ENCODE assay signal across 10 cellular contexts in genomic region chr3:21894459-21895083, GRCh38.
A peak's percentile ranks its signal among the peaks of the same experiment; 100 is the strongest.
DNase-seq lines count a peak whose midpoint lies in the region; ATAC-seq, FAIRE-seq and TF ChIP-seq lines count a peak whose summit lies in the region.
"Had no signal": no experiment of that assay in that cellular context is flagged by ENCODE, and none has a peak within 500 bp of the region (broad histone marks: within the 10 kb centered on the region; RNA-seq: fewer than 3 reads in every experiment).

No MANE protein-coding gene starts in this region.

- DNase-seq in HS-5 (ENCODE audit: low read depth) (peak; percentile 11), astrocyte of the hippocampus (ENCODE audit: low read depth, low spot score) (peak; percentile 50), kidney (no peak), sigmoid colon (no peak), GM19238 (ENCODE audit: insufficient read length, low spot score) (no peak), NOMO-1 treated with dmso at 0.1 percent for 144 hours (lab: John Stamatoyannopoulos, UW; ENCODE audit: unreplicated experiment) (no peak)
- DNase-seq: activated naive CD8-positive, alpha-beta T cell treated with anti-CD3 and anti-CD28 coated beads, Interleukin-2, amount 10 ng/mL, durations not matched to agents 7 days and 5 days; NCI-H1436 had no signal

- WGBS in sigmoid colon, 2 donors = 59 to 64% methylated on average over 2 of the region's 2 CpGs

- H3K36me3 ChIP-seq in kidney (ENCODE audit: control insufficient read depth in 1 of 2, insufficient read depth in 2 of 2, low read length in 2 of 2) (no peaks in the 10 kb centered on the region), sigmoid colon (no peaks in the 10 kb centered on the region)

- no peak overlapping the region for H3K9ac ChIP-seq in kidney (ENCODE audit: low read length in 2 of 2)

- TF ChIP-seq EP300 in sigmoid colon (IDR thresholded peaks at IDR 0.05) = no peak

- intact Hi-C loops in kidney (cut with DNase I) = no loop called here
- intact Hi-C loops in sigmoid colon (cut with DNase I) = loop anchor here (10.0 kb wide), 1 partner anchor 1390 kb away; no protein-coding TSS in a partner anchor

- peak; percentile 55 for FAIRE-seq in A204.1 (lab: Jason Lieb, UNC)
- peak; percentile 87 for FAIRE-seq in kidney (lab: Jason Lieb, UNC)

- TF ChIP-seq CTCF in kidney (IDR thresholded peaks at IDR 0.05; ENCODE audit: borderline replicate concordance, extremely low read depth, insufficient read depth) = peak; percentile 50
- peak in 1 of 4 experiments; percentile 37 for TF ChIP-seq CTCF in sigmoid colon (IDR thresholded peaks at IDR 0.05)

- H3K4me3 ChIP-seq in kidney (ENCODE audit: low read length in 2 of 2) = no peak overlapping the region
- H3K4me3 ChIP-seq in sigmoid colon = no peak overlapping the region

- no peak overlapping the region for H3K27ac ChIP-seq in kidney (ENCODE audit: low read depth in 2 of 2, low read length in 2 of 2)
- no peak overlapping the region for H3K27ac ChIP-seq in sigmoid colon

- TF ChIP-seq POLR2A in sigmoid colon (IDR thresholded peaks at IDR 0.05) = no peak

- no peaks in the 10 kb centered on the region for H3K27me3 ChIP-seq in sigmoid colon

- ATAC-seq in HG03457 (IDR thresholded peaks at IDR 0.05; ENCODE audit: unreplicated experiment) = no peak

- H3K4me1 ChIP-seq in kidney (ENCODE audit: control insufficient read depth in 1 of 2, insufficient read depth in 1 of 2, low read depth in 1 of 2, low read length in 2 of 2) = no peaks in the 10 kb centered on the region
- peaks cover 0 to 19% (median 3%) of the 10 kb centered on the region in 4 donors for H3K4me1 ChIP-seq in sigmoid colon

- no peaks in the 10 kb centered on the region for H3K9me3 ChIP-seq in kidney (ENCODE audit: control insufficient read depth in 1 of 2, low read length in 2 of 2)
- no peaks in the 10 kb centered on the region for H3K9me3 ChIP-seq in sigmoid colon

Comparison
In these comparisons a context has a peak if more than half of its experiments do, and no peak if none do; other contexts are left out.
1. DNase-seq: peak in HS-5 (single experiment) and astrocyte of the hippocampus (single experiment); none in kidney (single experiment), sigmoid colon (single experiment), GM19238 (single experiment) and NOMO-1 treated with dmso at 0.1 percent for 144 hours (single experiment).